In genomic region chr7:17625038-17625437, GRCh38 we compare ENCODE assay signal across 15 cellular contexts.
DNase-seq lines count a peak whose midpoint lies in the region; ATAC-seq and TF ChIP-seq lines count a peak whose summit lies in the region.
"Had no signal": no experiment of that assay in that cellular context is flagged by ENCODE, and none has a peak within 500 bp of the region (broad histone marks: within the 10 kb centered on the region; RNA-seq: fewer than 3 reads in every experiment).

No MANE protein-coding gene starts in this region.

- POLR2A ChIA-PET in BJ (lab: Charles Lee), result no interaction called here

- in situ Hi-C loops in astrocyte of the spinal cord (cut with HindIII; ENCODE audit: low sequenced_read_pairs), result no loop called here

- no peak overlapping the region for H3K4me3 ChIP-seq in BJ (ENCODE audit: low read depth, low read length)
- H3K4me3 ChIP-seq in astrocyte of the spinal cord (ENCODE audit: low read depth, low read length), result no peak overlapping the region

- no peaks in the 10 kb centered on the region for H3K36me3 ChIP-seq in BJ (ENCODE audit: control insufficient read depth, insufficient read depth, low read length)

- no peak for ATAC-seq in GM21423 (IDR thresholded peaks at IDR 0.05; ENCODE audit: unreplicated experiment)
- no peak for ATAC-seq in GM18511 (IDR thresholded peaks at IDR 0.05; ENCODE audit: unreplicated experiment)
- ATAC-seq: activated naive CD8-positive, alpha-beta T cell treated with anti-CD3 and anti-CD28 coated beads, Interleukin-2, amount 50 U/mL, for 24 hours had no signal

- TF ChIP-seq CTCF in BJ (IDR thresholded peaks at IDR 0.05; ENCODE audit: insufficient read depth, low read depth, low read length), result no peak
- no peak for TF ChIP-seq CTCF in astrocyte of the spinal cord (IDR thresholded peaks at IDR 0.05; ENCODE audit: low read depth, low read length)

- DNase-seq in BJ (ENCODE audit: low read depth), result peak; percentile 63
- peak; percentile 91 for DNase-seq in M059J (ENCODE audit: low read depth)
- peak; percentile 83 for DNase-seq in astrocyte of the spinal cord (ENCODE audit: low read depth, low spot score)
- peak; percentile 87 for DNase-seq in kidney tubule cell (ENCODE audit: low spot score)
- no peak for DNase-seq in NCI-H2196 (lab: John Stamatoyannopoulos, UW; ENCODE audit: unreplicated experiment)
- no peak for DNase-seq in stimulated activated CD4-positive, alpha-beta T cell treated with anti-CD3 and anti-CD28 coated beads, Interleukin-2, amount 100 ng/mL, for 24 hours
- DNase-seq: activated CD8-positive, alpha-beta memory T cell treated with anti-CD3 and anti-CD28 coated beads, Interleukin-2, amount 50 U/mL, for 48 hours; activated naive CD8-positive, alpha-beta T cell treated with anti-CD3 and anti-CD28 coated beads, Interleukin-2, amount 50 U/mL, for 24 hours; CD8-positive, alpha-beta memory T cell; NCI-H1092 treated with DMSO at 0.1 percent for 48 hours; NCI-H524 treated with DMSO at 0.1 percent for 48 hours; retina; SIG-M5 had no signal

- CTCF ChIA-PET in BJ (lab: Yijun Ruan, JAX), result interaction anchor here (1.7 kb wide), 1 partner anchor 323 kb away, joined by 3 read pairs; no protein-coding TSS in a partner anchor

- no peaks in the 10 kb centered on the region for H3K27me3 ChIP-seq in BJ (ENCODE audit: control insufficient read depth, insufficient read depth, low read length)

Comparison
In these comparisons a context has a peak if more than half of its experiments do, and no peak if none do; other contexts are left out.
1. DNase-seq: peak in BJ (single experiment), M059J (single experiment), astrocyte of the spinal cord (single experiment) and kidney tubule cell (single experiment); none in NCI-H2196 (single experiment) and stimulated activated CD4-positive, alpha-beta T cell treated with anti-CD3 and anti-CD28 coated beads, Interleukin-2, amount 100 ng/mL, for 24 hours (0 of 2).